7 cellular contexts compared by ENCODE assay signal in the genomic region with DNA sequence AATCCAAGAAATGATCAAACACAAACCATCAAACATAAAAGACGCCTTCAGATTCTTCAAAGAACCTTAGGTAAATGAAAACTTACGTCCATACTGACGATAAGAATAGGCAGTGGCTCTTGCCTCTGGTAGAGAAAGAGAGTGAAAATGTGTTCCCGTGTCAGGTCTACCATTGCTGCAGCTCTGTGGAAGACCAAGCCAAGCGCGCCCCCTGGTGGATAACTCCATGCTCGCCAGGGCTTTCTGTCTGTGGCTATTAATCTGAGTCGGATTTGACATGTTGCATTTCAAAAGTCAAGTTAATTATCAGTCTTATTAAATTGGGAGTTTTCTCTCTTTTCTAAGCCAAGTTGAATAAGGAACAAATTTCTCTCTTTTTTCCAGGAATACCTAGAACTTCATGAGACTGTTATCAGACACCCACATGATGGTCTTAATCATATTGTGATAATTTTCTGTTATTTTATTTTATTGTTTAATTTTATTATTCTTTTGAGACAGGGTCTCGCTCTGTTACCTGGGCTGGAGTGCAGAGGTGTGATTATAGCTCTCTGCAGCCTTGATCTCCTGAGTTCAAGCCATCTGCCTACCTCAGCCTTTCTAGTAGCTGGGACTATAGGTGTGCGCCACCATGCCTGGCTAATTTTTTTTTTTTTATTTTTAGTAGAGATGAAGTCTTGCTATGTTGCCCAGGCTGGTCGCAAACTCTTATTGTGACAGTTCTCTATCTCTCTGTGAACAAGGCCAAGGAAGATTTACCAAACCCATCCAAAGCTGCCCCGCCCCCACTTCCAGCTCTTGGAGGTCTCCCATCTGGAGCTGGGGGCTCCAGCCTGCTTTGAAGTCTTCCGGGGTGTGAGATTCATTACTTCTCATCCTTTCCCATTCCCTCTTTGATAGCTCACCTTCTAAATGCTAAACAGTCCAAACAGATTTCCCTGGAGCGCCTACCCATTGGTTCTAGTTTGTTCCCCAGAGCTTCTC. TPM values are rescaled to one million over a fixed set of nuclear protein-coding genes. Genes with fewer than 3 reads are reported as not detected.
A peak's percentile ranks its signal among the peaks of the same experiment; 100 is the strongest.
DNase-seq lines count a peak whose midpoint lies in the region; TF ChIP-seq lines count a peak whose summit lies in the region.

No MANE protein-coding gene starts in this region.

- H3K9me3 ChIP-seq in liver (ENCODE audit: control insufficient read depth in 4 of 4, low read length in 3 of 4) = no peaks in the 10 kb centered on the region

- TF ChIP-seq CTCF in GM13977 (IDR thresholded peaks at IDR 0.05; ENCODE audit: extremely low read depth, insufficient read depth, missing control alignments) = peak; percentile 88
- peak; percentile 99 for TF ChIP-seq CTCF in liver (IDR thresholded peaks at IDR 0.05; ENCODE audit: low read depth, low read length, missing input control)

- WGBS in liver = 26% methylated on average over 14 of the region's 14 CpGs

- no peak overlapping the region for H3K27ac ChIP-seq in liver (ENCODE audit: low read depth in 1 of 2, low read length in 2 of 2)

- DNase-seq in GM13977 (ENCODE audit: low spot score) (peak; percentile 80), HPDE6-E6E7 (ENCODE audit: extremely low spot score) (peak; percentile 70), NCI-H82 treated with DMSO at 0.1 percent for 48 hours (lab: John Stamatoyannopoulos, UW; ENCODE audit: unreplicated experiment) (peak; percentile 3), dedifferentiated amniotic fluid mesenchymal stem cell (ENCODE audit: extremely low spot score) (peak; percentile 82)
- DNase-seq in activated CD4-positive, alpha-beta T cell treated with anti-CD3 and anti-CD28 coated beads, Interleukin-2, amount 50 U/mL, for 4 hours = peak; percentile 93 to 97
- peak; percentile 89 to 97 for DNase-seq in stimulated activated CD4-positive, alpha-beta T cell treated with anti-CD3 and anti-CD28 coated beads, Interleukin-4, amount 100 ng/mL, for 48 hours (ENCODE audit: low read depth in 2 of 2)

- no peaks in the 10 kb centered on the region for H3K36me3 ChIP-seq in liver (ENCODE audit: control insufficient read depth in 4 of 4, insufficient read depth in 3 of 4, low read depth in 1 of 4, low read length in 3 of 4)

- in situ Hi-C loops in GM13977 (cut with MboI; ENCODE audit: low pct_unique_long_range_greater_than_20kb, low sequenced_read_pairs, unreplicated experiment) = no loop called here

- peak; percentile 100 for TF ChIP-seq RAD21 in liver (IDR thresholded peaks at IDR 0.05)

- H3K4me3 ChIP-seq in liver (ENCODE audit: low read depth in 1 of 3, low read length in 3 of 3) = no peak overlapping the region

- no peak overlapping the region for H3K9ac ChIP-seq in liver (ENCODE audit: low read depth in 1 of 2, low read length in 2 of 2)

- no peaks in the 10 kb centered on the region for H3K27me3 ChIP-seq in liver (ENCODE audit: control insufficient read depth in 4 of 4, insufficient read depth in 4 of 4, low read length in 3 of 4)

- H3K4me1 ChIP-seq in liver (ENCODE audit: control insufficient read depth in 4 of 4, insufficient read depth in 4 of 4, low read length in 3 of 4) = peaks cover 0 to 5% (median 0%) of the 10 kb centered on the region in 4 donors

TF ChIP-seq in liver, 16 proteins besides CTCF, POLR2A, EP300 and RAD21:
- TF ChIP-seq MAX (IDR thresholded peaks at IDR 0.05) = peak; percentile 21
- TF ChIP-seq ATF3 (IDR thresholded peaks at IDR 0.05) = no peak
- no peak for TF ChIP-seq JUND (IDR thresholded peaks at IDR 0.05)
- peak; percentile 93 for TF ChIP-seq YY1 (IDR thresholded peaks at IDR 0.05)

RNA-seq across cellular contexts. Expression of gene ZAP70, which starts 15.8 kb away (rescaled TPM):
- 1 to 10 TPM; 1.4 to 4.9 TPM for total RNA-seq in liver
- 1 to 10 TPM; 1.2 to 1.3 TPM for polyA plus RNA-seq in liver

RNA-seq across cellular contexts. Expression of gene C2orf92, which starts 28.0 kb away (rescaled TPM):
- 1 to 10 TPM; 3.5 to 8.0 TPM for total RNA-seq in liver
- polyA plus RNA-seq in liver = 1 to 10 TPM in 1 of 2 donors, under 1 TPM in 1; 0.96 to 1.9 TPM

RNA-seq across cellular contexts. Expression of gene ACTR1B, which starts 33.7 kb away (rescaled TPM):
- 10 to 100 TPM; 24.4 to 33.2 TPM for total RNA-seq in liver
- 10 to 100 TPM; 15.3 to 35.8 TPM for polyA plus RNA-seq in liver

RNA-seq across cellular contexts. Expression of gene COX5B, which starts 51.7 kb away (rescaled TPM):
- 100 to 1,000 TPM; 103 to 241 TPM for total RNA-seq in liver
- 100 to 1,000 TPM; 288 to 423 TPM for polyA plus RNA-seq in liver

Comparison
In these comparisons a context has a peak if more than half of its experiments do, and no peak if none do; other contexts are left out.
1. DNase-seq: peak in every context shown above with its lines; median percentile 95 in activated CD4-positive, alpha-beta T cell treated with anti-CD3 and anti-CD28 coated beads, Interleukin-2, amount 50 U/mL, for 4 hours; 93 in stimulated activated CD4-positive, alpha-beta T cell treated with anti-CD3 and anti-CD28 coated beads, Interleukin-4, amount 100 ng/mL, for 48 hours; 82 in dedifferentiated amniotic fluid mesenchymal stem cell; 80 in GM13977; 70 in HPDE6-E6E7; 3 in NCI-H82 treated with DMSO at 0.1 percent for 48 hours.